8 cellular contexts compared by ENCODE assay signal in genomic region chr5:124043456-124043855, GRCh38.
DNase-seq lines count a peak whose midpoint lies in the region; FAIRE-seq and TF ChIP-seq lines count a peak whose summit lies in the region.

No MANE protein-coding gene starts in this region.

- DNase-seq in DMS 273 (lab: John Stamatoyannopoulos, UW; ENCODE audit: unreplicated experiment) = peak; percentile 68
- DNase-seq in HCEC 1CT = peak; percentile 9
- DNase-seq in RCC 7860 (ENCODE audit: low spot score) = peak; percentile 22
- peak; percentile 33 for DNase-seq in iPS DF 19.7 (ENCODE audit: low read depth, low spot score)
- no peak for DNase-seq in HFFc6
- DNase-seq in mesothelial cell of epicardium (ENCODE audit: low spot score in 2 of 2, unreplicated experiment in 2 of 2) = no peak
- DNase-seq in GM19238 (ENCODE audit: insufficient read length, low spot score) = no peak
- DNase-seq in NK-92 (lab: John Stamatoyannopoulos, UW; ENCODE audit: unreplicated experiment) = no peak

- no peak overlapping the region for H3K4me3 Mint-ChIP-seq in HFFc6
- no peak overlapping the region for H3K4me3 Mint-ChIP-seq in mesothelial cell of epicardium

- TF ChIP-seq CTCF in HFFc6 (IDR thresholded peaks at IDR 0.05) (no peak), mesothelial cell of epicardium (IDR thresholded peaks at IDR 0.05; ENCODE audit: unreplicated experiment) (no peak)

- H3K27me3 Mint-ChIP-seq in HFFc6 (ENCODE audit: insufficient read depth) = no peaks in the 10 kb centered on the region; the same call in none of the 2 replicates
- H3K27me3 Mint-ChIP-seq in mesothelial cell of epicardium (ENCODE audit: low read depth) = no peaks in the 10 kb centered on the region

- H3K36me3 Mint-ChIP-seq in HFFc6 (ENCODE audit: low read depth) (no peaks in the 10 kb centered on the region), mesothelial cell of epicardium (no peaks in the 10 kb centered on the region)

- no peaks in the 10 kb centered on the region for H3K9me3 Mint-ChIP-seq in HFFc6
- H3K9me3 Mint-ChIP-seq in mesothelial cell of epicardium = peaks cover 8% of the 10 kb centered on the region

- H3K27ac Mint-ChIP-seq in HFFc6 (no peak overlapping the region), mesothelial cell of epicardium (no peak overlapping the region)

- H3K4me1 Mint-ChIP-seq in HFFc6 (ENCODE audit: low read depth) (no peaks in the 10 kb centered on the region), mesothelial cell of epicardium (peaks cover 23% of the 10 kb centered on the region)

- FAIRE-seq in RCC 7860 (lab: Jason Lieb, UNC) = no peak

Comparison
In these comparisons a context has a peak if more than half of its experiments do, and no peak if none do; other contexts are left out.
1. DNase-seq: peak in DMS 273 (single experiment), HCEC 1CT (single experiment), RCC 7860 (single experiment) and iPS DF 19.7 (single experiment); none in HFFc6 (single experiment), mesothelial cell of epicardium (0 of 2), GM19238 (single experiment) and NK-92 (single experiment).